8 cellular contexts compared by ENCODE assay signal in the genomic region with DNA sequence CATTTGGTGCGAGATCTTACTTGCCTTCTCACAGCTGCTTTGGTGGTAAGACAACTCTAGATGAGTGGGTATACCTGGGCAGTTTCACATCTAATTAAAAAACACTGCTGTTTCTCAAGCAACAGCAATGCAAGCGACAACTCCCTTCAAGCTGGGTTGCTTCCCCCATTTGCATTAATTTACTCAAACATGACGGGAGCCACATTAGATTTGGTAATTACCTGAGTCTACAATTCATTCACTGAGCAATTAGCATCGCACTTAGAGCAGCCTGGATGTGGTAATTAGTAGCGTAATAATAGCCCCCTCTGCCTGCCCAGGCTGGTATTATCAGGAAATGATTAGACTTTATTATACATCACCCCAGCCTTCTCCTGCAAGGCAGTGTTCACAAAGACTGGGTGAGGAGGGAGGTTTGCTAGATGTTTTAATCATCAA.
A peak's percentile ranks its signal among the peaks of the same experiment; 100 is the strongest.
DNase-seq lines count a peak whose midpoint lies in the region; ATAC-seq and TF ChIP-seq lines count a peak whose summit lies in the region.
"Had no signal": no experiment of that assay in that cellular context is flagged by ENCODE, and none has a peak within 500 bp of the region (broad histone marks: within the 10 kb centered on the region; RNA-seq: fewer than 3 reads in every experiment).

No MANE protein-coding gene starts in this region.

- TF ChIP-seq POLR2A in thyroid gland (IDR thresholded peaks at IDR 0.05), result no peak

- no peaks in the 10 kb centered on the region for H3K9me3 ChIP-seq in thyroid gland

- H3K4me3 ChIP-seq in HFF-Myc (replicated peaks; ENCODE audit: low read depth, low read length) (no peak overlapping the region), thyroid gland (replicated peaks in 1 of 3) (no peak overlapping the region)
- H3K4me3 ChIP-seq: SK-N-MC had no signal

- H3K9me3 Mint-ChIP-seq in chondrocyte (ENCODE audit: low read depth), result no peaks in the 10 kb centered on the region
- H3K9me3 Mint-ChIP-seq in stimulated activated naive B cell treated with anti-CD40 and anti-IgM and Interleukin-4, amounts not matched to agents 10 μg/mL and 1 μg/mL and 100 μg/mL, for 72 hours, result no peaks in the 10 kb centered on the region

- no peaks in the 10 kb centered on the region for H3K27me3 ChIP-seq in thyroid gland

- ATAC-seq in GM18499 (IDR thresholded peaks at IDR 0.05; ENCODE audit: insufficient read depth, unreplicated experiment), result peak; percentile 57
- peak; percentile 69 to 86 for ATAC-seq in stimulated activated naive B cell treated with anti-CD40 and anti-IgM and Interleukin-4, amounts not matched to agents 10 μg/mL and 1 μg/mL and 100 μg/mL, for 72 hours (replicated peaks)

- H3K27ac Mint-ChIP-seq in chondrocyte (ENCODE audit: unreplicated experiment), result no peak overlapping the region
- H3K27ac Mint-ChIP-seq in stimulated activated naive B cell treated with anti-CD40 and anti-IgM and Interleukin-4, amounts not matched to agents 10 μg/mL and 1 μg/mL and 100 μg/mL, for 72 hours, result no peak overlapping the region

- H3K4me1 Mint-ChIP-seq in chondrocyte (ENCODE audit: low read depth), result peaks cover 3% of the 10 kb centered on the region
- H3K4me1 Mint-ChIP-seq in stimulated activated naive B cell treated with anti-CD40 and anti-IgM and Interleukin-4, amounts not matched to agents 10 μg/mL and 1 μg/mL and 100 μg/mL, for 72 hours, result peaks cover 5 to 8% of the 10 kb centered on the region in 2 donors

- DNase-seq in HFF-Myc (ENCODE audit: extremely low read depth, low read depth), result no peak
- DNase-seq in NCI-H446 treated with DMSO at 0.1 percent for 48 hours (lab: John Stamatoyannopoulos, UW), result peak; percentile 0
- no peak for DNase-seq in chondrocyte (ENCODE audit: low spot score)
- DNase-seq in stimulated activated naive B cell treated with anti-CD40 and anti-IgM and Interleukin-4, amounts not matched to agents 10 μg/mL and 1 μg/mL and 100 μg/mL, for 72 hours, result no peak
- no peak for DNase-seq in anterior cingulate cortex (lab: John Stamatoyannopoulos, UW)
- no peak for DNase-seq in thyroid gland

- no peaks in the 10 kb centered on the region for H3K4me1 ChIP-seq in thyroid gland

- peak; percentile 33 for TF ChIP-seq CTCF in HFF-Myc (IDR thresholded peaks at IDR 0.05; ENCODE audit: low read depth, low read length, missing control alignments)
- TF ChIP-seq CTCF in chondrocyte (IDR thresholded peaks at IDR 0.05), result peak; percentile 63
- no peak for TF ChIP-seq CTCF in thyroid gland (IDR thresholded peaks at IDR 0.05)

- WGBS in thyroid gland, 2 donors, result 50 to 52% methylated on average over 5 of the region's 5 CpGs

- H3K27me3 Mint-ChIP-seq in chondrocyte (ENCODE audit: low read depth), result peaks cover 46% of the 10 kb centered on the region
- H3K27me3 Mint-ChIP-seq in stimulated activated naive B cell treated with anti-CD40 and anti-IgM and Interleukin-4, amounts not matched to agents 10 μg/mL and 1 μg/mL and 100 μg/mL, for 72 hours, result peaks cover 24 to 29% of the 10 kb centered on the region in 2 donors

- intact Hi-C loops in thyroid gland (cut with DNase I), result no loop called here

- no peaks in the 10 kb centered on the region for H3K36me3 ChIP-seq in thyroid gland

- H3K36me3 Mint-ChIP-seq in chondrocyte (ENCODE audit: low read depth), result no peaks in the 10 kb centered on the region
- H3K36me3 Mint-ChIP-seq in stimulated activated naive B cell treated with anti-CD40 and anti-IgM and Interleukin-4, amounts not matched to agents 10 μg/mL and 1 μg/mL and 100 μg/mL, for 72 hours, result no peaks in the 10 kb centered on the region

- no peak overlapping the region for H3K27ac ChIP-seq in thyroid gland
- H3K27ac ChIP-seq: SK-N-MC had no signal

- H3K4me3 Mint-ChIP-seq in chondrocyte (ENCODE audit: unreplicated experiment), result no peak overlapping the region
- H3K4me3 Mint-ChIP-seq in stimulated activated naive B cell treated with anti-CD40 and anti-IgM and Interleukin-4, amounts not matched to agents 10 μg/mL and 1 μg/mL and 100 μg/mL, for 72 hours, result no peak overlapping the region

Comparison
In these comparisons a context has a peak if more than half of its experiments do, and no peak if none do; other contexts are left out.
1. CTCF ChIP-seq: peak in HFF-Myc (single experiment) and chondrocyte (single experiment); none in thyroid gland (0 of 6).